21 cellular contexts compared by ENCODE assay signal in the genomic region with DNA sequence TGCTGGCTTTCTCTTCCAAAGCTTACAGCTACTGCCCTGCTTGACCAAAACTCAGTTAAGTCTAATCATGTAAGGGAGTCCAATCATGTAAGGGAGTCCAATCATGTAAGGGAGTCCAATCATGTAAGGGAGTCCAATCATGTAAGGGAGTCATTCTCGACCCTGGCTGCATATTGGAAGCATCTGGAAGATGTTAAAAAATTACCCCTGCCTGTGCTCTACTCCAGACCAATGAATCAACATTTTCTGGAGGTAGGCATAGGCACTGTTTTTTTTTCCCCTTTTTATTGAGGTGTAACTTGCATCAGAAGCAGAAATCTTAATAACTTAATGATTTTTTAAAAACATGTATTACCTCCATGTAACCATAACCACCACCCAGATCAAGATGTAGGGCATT. TPM values are rescaled to one million over a fixed set of nuclear protein-coding genes. Genes with fewer than 3 reads are reported as not detected.
DNase-seq lines count a peak whose midpoint lies in the region; ATAC-seq and TF ChIP-seq lines count a peak whose summit lies in the region.
"Had no signal": no experiment of that assay in that cellular context is flagged by ENCODE, and none has a peak within 500 bp of the region (broad histone marks: within the 10 kb centered on the region; RNA-seq: fewer than 3 reads in every experiment).

No MANE protein-coding gene starts in this region.

- no peak overlapping the region for H2AK5ac ChIP-seq in H9 (ENCODE audit: insufficient read length, low read length)

- H3K27ac Mint-ChIP-seq in IgD-negative memory B cell (peak overlapping the region in 2 of 3 donors; percentile 21 to 79), H9 (no peak overlapping the region)
- H3K27ac Mint-ChIP-seq: CD4-positive, alpha-beta memory T cell; GM23338 had no signal

- no peaks in the 10 kb centered on the region for H3K9me3 ChIP-seq in H9 (ENCODE audit: control insufficient read depth, low read depth, low read length)
- H3K9me3 ChIP-seq: A549, BE2C, Peyer's patch had no signal

- H3K18ac ChIP-seq in H9 (ENCODE audit: insufficient read length, low read depth, low read length) = no peak overlapping the region

- no peak overlapping the region for H2AFZ ChIP-seq in H9 (ENCODE audit: low read length)
- H2AFZ ChIP-seq: GM23338 had no signal

- no peak overlapping the region for H2BK5ac ChIP-seq in H9 (ENCODE audit: insufficient read length, low read length)

- no peak overlapping the region for H2BK120ac ChIP-seq in H9 (ENCODE audit: low read depth, low read length, poor library complexity, severe bottlenecking)

- H3K9ac ChIP-seq in H9 (ENCODE audit: extremely low read depth, insufficient read length, low read length) = no peak overlapping the region

- H3K23ac ChIP-seq in H9 (ENCODE audit: insufficient read length, low read depth, low read length) = no peak overlapping the region

- H3K4me3 Mint-ChIP-seq in IgD-negative memory B cell (no peak overlapping the region), H9 (no peak overlapping the region)
- H3K4me3 Mint-ChIP-seq: CD4-positive, alpha-beta memory T cell; GM23338 had no signal

- H3K79me2 ChIP-seq in H9 (ENCODE audit: insufficient read depth, low read length) = no peaks in the 10 kb centered on the region

- H3K4me2 ChIP-seq in H9 (ENCODE audit: insufficient read depth, insufficient read length, low read length) = no peak overlapping the region
- H3K4me2 ChIP-seq: A549, GM23338 had no signal

- H3K4ac ChIP-seq in H9 (ENCODE audit: low read depth, low read length) = no peak overlapping the region

- H3K27ac ChIP-seq in temporal lobe (ENCODE audit: low read depth, low read length) = peak overlapping the region; percentile 17
- H3K27ac ChIP-seq in H9 (ENCODE audit: insufficient read length, low read depth, low read length) = no peak overlapping the region
- H3K27ac ChIP-seq: A549, Peyer's patch had no signal

- H3K56ac ChIP-seq in H9 (ENCODE audit: insufficient read length, low read depth, low read length) = no peak overlapping the region

- H4K8ac ChIP-seq in H9 (replicated peaks; ENCODE audit: insufficient read length, low read depth, low read length) = no peak overlapping the region

- H3K27me3 ChIP-seq in H9 (ENCODE audit: insufficient read depth, low read length) = no peaks in the 10 kb centered on the region
- H3K27me3 ChIP-seq: BE2C, Peyer's patch had no signal

- H4K20me1 ChIP-seq in H9 (ENCODE audit: control insufficient read depth, insufficient read depth, insufficient read length) = no peaks in the 10 kb centered on the region

- no peak overlapping the region for H3K14ac ChIP-seq in H9 (ENCODE audit: insufficient read depth, low read length)

- WGBS in H9 (ENCODE audit: extremely low coverage, insufficient read length, low lambda C conversion rate) = no CpG with 5 or more reads among the region's 1 CpG

- TF ChIP-seq CTCF in fibroblast of mammary gland (conservative IDR thresholded peaks at IDR 0.05; ENCODE audit: control insufficient read depth, insufficient read depth, low read depth, low read length) (no peak), H9 (conservative IDR thresholded peaks at IDR 0.05) (no peak)

- H3K4me1 ChIP-seq in H9 (ENCODE audit: insufficient read depth, low read length) = peaks cover 3% of the 10 kb centered on the region; the same call in 1 of the 2 replicates
- H3K4me1 ChIP-seq: Peyer's patch had no signal

- no peaks in the 10 kb centered on the region for H3K9me3 Mint-ChIP-seq in IgD-negative memory B cell
- H3K9me3 Mint-ChIP-seq in H9 = no peaks in the 10 kb centered on the region
- H3K9me3 Mint-ChIP-seq: CD4-positive, alpha-beta memory T cell; GM23338 had no signal

- no peak overlapping the region for H3T11ph ChIP-seq in H9 (ENCODE audit: low read length)

- ATAC-seq in SK-N-SH treated with all-trans-retinoic acid at 6 μM for 48 hours (no peak), GM18858 (IDR thresholded peaks at IDR 0.05; ENCODE audit: unreplicated experiment) (no peak)
- ATAC-seq: A549, GM23338 had no signal

- H4K91ac ChIP-seq in H9 (ENCODE audit: insufficient read length, low read depth, low read length) = no peak overlapping the region

- no peak overlapping the region for H3K4me3 ChIP-seq in fibroblast of mammary gland (ENCODE audit: control insufficient read depth, low read depth, low read length)
- H3K4me3 ChIP-seq: A549, GM23338, Peyer's patch had no signal

- DNase-seq in fibroblast of mammary gland (ENCODE audit: low read depth) (peak; percentile 43), H9 (no peak), epidermal melanocyte (ENCODE audit: insufficient read length, low spot score) (no peak)
- DNase-seq: BE2C; CD4-positive, alpha-beta memory T cell; DND-41; HCEC 1CT; MV-4-11; NCI-H1105 treated with DMSO at 0.1 percent for 48 hours; NCI-H2081; NCI-H2171; NCI-H524; NK-92 treated with Interleukin-12 subunit alpha and Interleukin-12 subunit beta, amount 100 ng/mL, for 24 hours; Peyer's patch had no signal

- H3K79me1 ChIP-seq in H9 (ENCODE audit: insufficient read depth, low read depth, low read length, poor library complexity, severe bottlenecking) = no peaks in the 10 kb centered on the region

- H3K36me3 Mint-ChIP-seq in IgD-negative memory B cell (peaks cover 13% of the 10 kb centered on the region), H9 (ENCODE audit: insufficient read depth in 1 of 3, low read depth in 3 of 3) (peaks cover 0 to 15% (median 6%) of the 10 kb centered on the region in 3 experiments; a peak in 4 of 7 replicates)

- no peaks in the 10 kb centered on the region for H3K23me2 ChIP-seq in H9 (ENCODE audit: insufficient read length, low read depth, low read length, poor library complexity, severe bottlenecking)

- no peak overlapping the region for H2BK12ac ChIP-seq in H9 (ENCODE audit: insufficient read length, low read depth, low read length)

- no peak overlapping the region for H2BK20ac ChIP-seq in H9 (ENCODE audit: low read depth, low read length, poor library complexity, severe bottlenecking)

- no peak overlapping the region for H2BK15ac ChIP-seq in H9 (ENCODE audit: low read depth, low read length)

- H3K4me1 Mint-ChIP-seq in IgD-negative memory B cell = peaks cover 0 to 2% (median 2%) of the 10 kb centered on the region in 3 donors
- peaks cover 25 to 33% of the 10 kb centered on the region in 2 experiments for H3K4me1 Mint-ChIP-seq in H9

- no peak overlapping the region for H4K5ac ChIP-seq in H9 (ENCODE audit: insufficient read length, low read depth, low read length)

- H3K27me3 Mint-ChIP-seq in IgD-negative memory B cell = no peaks in the 10 kb centered on the region
- H3K27me3 Mint-ChIP-seq in H9 (ENCODE audit: low read depth) = peaks cover 2% of the 10 kb centered on the region; the same call in 1 of the 2 replicates
- H3K27me3 Mint-ChIP-seq: CD4-positive, alpha-beta memory T cell had no signal

TF ChIP-seq in SK-N-SH treated with all-trans-retinoic acid at 6 μM for 48 hours, 23 proteins besides CTCF, POLR2A, EP300 and RAD21:
- peak; percentile 62 for TF ChIP-seq TCF4 (CRISPR knock-in tag; IDR thresholded peaks at IDR 0.05; ENCODE audit: borderline replicate concordance)
- TF ChIP-seq, protein P1, sequence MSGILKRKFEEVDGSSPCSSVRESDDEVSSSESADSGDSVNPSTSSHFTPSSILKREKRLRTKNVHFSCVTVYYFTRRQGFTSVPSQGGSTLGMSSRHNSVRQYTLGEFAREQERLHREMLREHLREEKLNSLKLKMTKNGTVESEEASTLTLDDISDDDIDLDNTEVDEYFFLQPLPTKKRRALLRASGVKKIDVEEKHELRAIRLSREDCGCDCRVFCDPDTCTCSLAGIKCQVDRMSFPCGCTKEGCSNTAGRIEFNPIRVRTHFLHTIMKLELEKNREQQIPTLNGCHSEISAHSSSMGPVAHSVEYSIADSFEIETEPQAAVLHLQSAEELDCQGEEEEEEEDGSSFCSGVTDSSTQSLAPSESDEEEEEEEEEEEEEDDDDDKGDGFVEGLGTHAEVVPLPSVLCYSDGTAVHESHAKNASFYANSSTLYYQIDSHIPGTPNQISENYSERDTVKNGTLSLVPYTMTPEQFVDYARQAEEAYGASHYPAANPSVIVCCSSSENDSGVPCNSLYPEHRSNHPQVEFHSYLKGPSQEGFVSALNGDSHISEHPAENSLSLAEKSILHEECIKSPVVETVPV (CRISPR knock-in tag; IDR thresholded peaks at IDR 0.05) = no peak

RNA-seq across cellular contexts. Expression of a gene that starts 9.4 kb away (rescaled TPM):
- polyA plus RNA-seq in IgD-negative memory B cell = 29.8 TPM
- total RNA-seq in temporal lobe = 5.2 TPM
- total RNA-seq in H9 (2021) = 13.0 and 13.2 TPM in 2 replicates

RNA-seq across cellular contexts. Expression of a gene that starts 9.6 kb away (rescaled TPM):
- 82.7 TPM for polyA plus RNA-seq in IgD-negative memory B cell
- total RNA-seq in temporal lobe (832 TPM), H9 (2021) (46.5 and 48.6 TPM in 2 replicates)

RNA-seq across cellular contexts. Expression of a gene that starts 56.9 kb away (rescaled TPM):
- polyA plus RNA-seq in IgD-negative memory B cell = not detected
- total RNA-seq in temporal lobe (under 0.01 TPM), H9 (2021) (1.7 and 1.9 TPM in 2 replicates)
- total RNA-seq: CD4-positive, alpha-beta memory T cell; G401 had no signal
- polyA plus RNA-seq: CD4-positive, alpha-beta memory T cell had no signal

Comparison
In these comparisons a context has a peak if more than half of its experiments do, and no peak if none do; other contexts are left out.
1. H3K27ac Mint-ChIP-seq: peak in IgD-negative memory B cell (2 of 3); none in H9 (0 of 3).
2. RNA of a gene that starts 9.6 kb away (total RNA-seq): 832 TPM in temporal lobe (single experiment); 46.5 to 48.6 TPM in H9; every median in the first group is over 10 times any median in the second.